1 cellular context compared by ENCODE assay signal in the genomic region with DNA sequence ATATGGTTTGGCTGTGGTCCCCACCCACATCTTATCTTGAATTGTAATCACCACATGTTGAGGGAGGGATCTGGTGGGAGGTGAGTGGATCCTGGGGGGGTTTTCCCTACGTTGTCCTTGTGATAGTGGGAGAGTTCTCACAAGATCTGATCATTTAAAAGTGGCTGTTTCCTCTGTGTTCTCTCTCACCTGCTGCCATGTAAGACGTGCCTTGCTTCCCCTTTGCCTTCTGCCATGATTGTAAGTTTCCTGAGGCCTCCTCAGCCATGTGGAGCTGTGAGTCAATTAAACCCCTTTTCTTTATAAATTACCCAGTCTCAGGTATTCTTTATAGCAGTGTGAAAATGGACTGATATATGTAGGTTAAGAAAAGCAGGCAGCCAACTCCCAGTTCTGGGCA. TPM values are rescaled to one million over a fixed set of nuclear protein-coding genes. Genes with fewer than 3 reads are reported as not detected.
"Had no signal": no experiment of that assay in that cellular context is flagged by ENCODE, and none has a peak within 500 bp of the region (broad histone marks: within the 10 kb centered on the region; RNA-seq: fewer than 3 reads in every experiment).

No MANE protein-coding gene starts in this region.

RNA-seq across cellular contexts. Expression of a gene that starts 29.7 kb away (rescaled TPM):
- total RNA-seq: LHCN-M2 had no signal
